1 cellular context compared by ENCODE assay signal in genomic region chr2:240567872-240568677, GRCh38.
TF ChIP-seq lines count a peak whose summit lies in the region.

RNPEPL1 (plus strand) TSS chr2:240568484; CDS start chr2:240568587, 103 bp downstream.

TF ChIP-seq in SK-N-SH treated with all-trans-retinoic acid at 6 μM for 48 hours, 23 proteins besides CTCF, POLR2A, EP300 and RAD21 (continued from another document):
- TF ChIP-seq, protein P1, sequence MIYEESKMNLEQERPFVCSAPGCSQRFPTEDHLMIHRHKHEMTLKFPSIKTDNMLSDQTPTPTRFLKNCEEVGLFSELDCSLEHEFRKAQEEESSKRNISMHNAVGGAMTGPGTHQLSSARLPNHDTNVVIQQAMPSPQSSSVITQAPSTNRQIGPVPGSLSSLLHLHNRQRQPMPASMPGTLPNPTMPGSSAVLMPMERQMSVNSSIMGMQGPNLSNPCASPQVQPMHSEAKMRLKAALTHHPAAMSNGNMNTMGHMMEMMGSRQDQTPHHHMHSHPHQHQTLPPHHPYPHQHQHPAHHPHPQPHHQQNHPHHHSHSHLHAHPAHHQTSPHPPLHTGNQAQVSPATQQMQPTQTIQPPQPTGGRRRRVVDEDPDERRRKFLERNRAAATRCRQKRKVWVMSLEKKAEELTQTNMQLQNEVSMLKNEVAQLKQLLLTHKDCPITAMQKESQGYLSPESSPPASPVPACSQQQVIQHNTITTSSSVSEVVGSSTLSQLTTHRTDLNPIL (CRISPR knock-in tag; IDR thresholded peaks at IDR 0.05; ENCODE audit: low read depth), result no peak
- TF ChIP-seq ESRRG (CRISPR knock-in tag; IDR thresholded peaks at IDR 0.05) (no peak), ZNF70 (CRISPR knock-in tag; IDR thresholded peaks at IDR 0.05) (no peak), SNAI2 (CRISPR knock-in tag; IDR thresholded peaks at IDR 0.05) (no peak), ZNF8 (CRISPR knock-in tag; IDR thresholded peaks at IDR 0.05) (no peak), ZFP3 (CRISPR knock-in tag; IDR thresholded peaks at IDR 0.05) (no peak), ZC3H10 (CRISPR knock-in tag; IDR thresholded peaks at IDR 0.05) (no peak), PPARA (CRISPR knock-in tag; IDR thresholded peaks at IDR 0.05; ENCODE audit: borderline replicate concordance) (no peak)
